30 cellular contexts compared by ENCODE assay signal in the genomic region with DNA sequence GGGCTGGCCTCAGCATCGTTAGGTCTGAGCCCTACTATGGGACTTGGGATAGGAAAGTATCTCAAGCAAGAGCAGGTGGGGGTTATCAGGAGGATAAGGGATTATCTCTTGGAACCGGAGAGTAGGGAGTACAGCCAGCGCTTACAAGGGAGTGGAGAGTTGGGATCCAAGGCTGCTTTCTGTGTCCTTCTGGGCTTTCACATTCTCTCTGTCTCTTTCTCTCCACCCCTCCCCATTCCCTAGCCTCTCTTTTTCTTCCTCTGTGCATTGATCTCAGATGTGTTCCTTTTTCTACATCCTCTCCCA.
"Had no signal": no experiment of that assay in that cellular context is flagged by ENCODE, and none has a peak within 500 bp of the region (broad histone marks: within the 10 kb centered on the region; RNA-seq: fewer than 3 reads in every experiment).

No MANE protein-coding gene starts in this region.

- H3K79me2 ChIP-seq: parathyroid adenoma had no signal

- H3K9me3 Mint-ChIP-seq: mesothelial cell of epicardium; natural killer cell treated with Interleukin-12 subunit alpha and Interleukin-12 subunit beta and Interleukin-15 and Interleukin-18, amount 100 ng/mL, for 72 hours; neural crest cell; stimulated activated naive CD8-positive, alpha-beta T cell treated with anti-CD3 and anti-CD28 coated beads, Interleukin-15, amount 100 ng/mL, for 72 hours had no signal

- H3K4me2 ChIP-seq: smooth muscle cell had no signal

- H3K4me3 Mint-ChIP-seq: mesothelial cell of epicardium; natural killer cell treated with Interleukin-12 subunit alpha and Interleukin-12 subunit beta and Interleukin-15 and Interleukin-18, amount 100 ng/mL, for 72 hours; neural crest cell; stimulated activated naive CD8-positive, alpha-beta T cell treated with anti-CD3 and anti-CD28 coated beads, Interleukin-15, amount 100 ng/mL, for 72 hours had no signal

- ATAC-seq: left lung; lower lobe of right lung; mucosa of descending colon; sciatic nerve; stimulated activated naive CD8-positive, alpha-beta T cell treated with anti-CD3 and anti-CD28 coated beads, Interleukin-15, amount 100 ng/mL, for 72 hours; upper lobe of right lung had no signal

- H3K4me1 Mint-ChIP-seq: naive B cell; stimulated activated naive CD8-positive, alpha-beta T cell treated with anti-CD3 and anti-CD28 coated beads, Interleukin-15, amount 100 ng/mL, for 72 hours had no signal

- H3K36me3 Mint-ChIP-seq: mesothelial cell of epicardium; naive B cell; natural killer cell treated with Interleukin-12 subunit alpha and Interleukin-12 subunit beta and Interleukin-15 and Interleukin-18, amount 100 ng/mL, for 72 hours had no signal

- FAIRE-seq: colon, islet of Langerhans had no signal

- H3K36me3 ChIP-seq: esophagus muscularis mucosa, heart right ventricle, left lung, lower lobe of right lung, neutrophil, suprapubic skin, transverse colon, upper lobe of right lung had no signal

- H2AFZ ChIP-seq: parathyroid adenoma had no signal

- H3K27ac Mint-ChIP-seq: mesothelial cell of epicardium; naive B cell; natural killer cell treated with Interleukin-12 subunit alpha and Interleukin-12 subunit beta and Interleukin-15 and Interleukin-18, amount 100 ng/mL, for 72 hours; progenitor cell of endocrine pancreas; stimulated activated naive CD8-positive, alpha-beta T cell treated with anti-CD3 and anti-CD28 coated beads, Interleukin-15, amount 100 ng/mL, for 72 hours had no signal

- H3K27ac ChIP-seq: esophagus muscularis mucosa, heart right ventricle, left lung, lower lobe of right lung, neutrophil, parathyroid adenoma, suprapubic skin, transverse colon, upper lobe of right lung had no signal

- DNase-seq: effector memory CD4-positive, alpha-beta T cell; foreskin melanocyte; glutamatergic neuron; heart right ventricle; hippocampal formation; left cardiac atrium; left lung; lower lobe of right lung; mucosa of descending colon; naive B cell; stimulated activated CD4-positive, alpha-beta T cell treated with anti-CD3 and anti-CD28 coated beads, Interleukin-12 subunit alpha, Interleukin-12 subunit beta, amount 100 ng/mL, for 4 hours; stimulated activated CD4-positive, alpha-beta T cell treated with anti-CD3 and anti-CD28 coated beads, Interleukin-1b, Interleukin-23, amount 100 ng/mL, for 48 hours; stimulated activated CD4-positive, alpha-beta T cell treated with anti-CD3 and anti-CD28 coated beads, Interleukin-4, amount 100 ng/mL, for 1 hour; stimulated activated CD8-positive, alpha-beta memory T cell treated with anti-CD3 and anti-CD28 coated beads, Interleukin-4, amount 100 ng/mL, for 48 hours; stimulated activated naive CD4-positive, alpha-beta T cell; stimulated activated naive CD8-positive, alpha-beta T cell treated with anti-CD3 and anti-CD28 coated beads, Interleukin-15, amount 100 ng/mL, for 72 hours; transverse colon; upper lobe of right lung had no signal

- H3K4me1 ChIP-seq: esophagus muscularis mucosa, left lung, lower lobe of right lung, parathyroid adenoma, suprapubic skin, transverse colon, upper lobe of right lung had no signal

- H3K4me3 ChIP-seq: esophagus muscularis mucosa, heart right ventricle, left lung, lower lobe of right lung, mucosa of descending colon, smooth muscle cell, suprapubic skin, transverse colon, upper lobe of right lung had no signal

- H3K27me3 ChIP-seq: neutrophil, transverse colon, upper lobe of right lung had no signal

- H3K9ac ChIP-seq: parathyroid adenoma had no signal

- H3K9me3 ChIP-seq: esophagus muscularis mucosa, heart right ventricle, left lung, lower lobe of right lung, mucosa of descending colon, neutrophil, suprapubic skin, transverse colon, upper lobe of right lung had no signal
